In the genomic region with DNA sequence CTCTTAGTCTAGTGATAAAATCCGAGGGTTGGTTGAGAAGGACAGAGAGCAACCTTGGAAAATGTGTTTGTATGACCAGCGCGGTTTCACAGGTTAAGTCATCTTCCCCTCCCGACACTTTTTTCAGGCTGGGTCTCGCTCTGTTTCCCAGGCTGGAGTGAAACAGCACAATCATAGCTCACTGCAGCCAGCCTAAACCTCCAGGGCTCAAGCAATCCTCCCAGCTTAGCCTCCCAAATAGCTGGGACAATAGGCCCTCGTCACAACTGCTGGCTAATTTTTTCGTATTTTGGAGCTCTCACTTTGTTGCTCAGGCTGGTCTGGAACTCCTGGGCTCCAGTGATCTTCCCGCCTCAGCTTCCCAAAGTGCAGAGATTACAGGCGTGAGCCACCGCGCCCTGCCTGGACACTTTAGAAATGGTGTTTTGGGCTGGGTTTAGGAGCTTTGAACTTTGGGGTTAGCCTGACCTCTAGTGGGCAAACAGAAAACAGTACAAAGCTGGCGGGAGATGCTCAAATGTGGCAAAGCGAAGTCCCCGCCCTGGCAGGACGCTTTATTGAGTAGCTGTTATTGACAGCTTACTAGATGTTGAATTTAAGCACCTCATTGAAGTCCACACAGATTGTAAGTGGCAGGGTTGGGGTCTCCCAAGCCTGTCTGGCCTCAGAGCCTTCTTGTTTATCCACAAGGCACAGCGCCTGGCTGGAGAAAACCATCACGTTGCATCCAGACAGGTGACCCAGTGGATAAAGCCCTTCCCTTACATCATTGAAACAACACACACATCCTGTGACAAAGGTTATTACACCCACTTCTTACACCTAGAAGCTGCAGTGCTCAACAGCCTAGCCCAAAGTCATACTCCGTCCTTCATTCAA, we compare ENCODE assay signal across 8 cellular contexts. TPM values are rescaled to one million over a fixed set of nuclear protein-coding genes. Genes with fewer than 3 reads are reported as not detected.
DNase-seq lines count a peak whose midpoint lies in the region; ATAC-seq and TF ChIP-seq lines count a peak whose summit lies in the region.

No MANE protein-coding gene starts in this region.

- H4K20me1 ChIP-seq in DND-41 (ENCODE audit: insufficient read depth, low read length): no peaks in the 10 kb centered on the region

- no peaks in the 10 kb centered on the region for H3K27me3 ChIP-seq in DND-41 (ENCODE audit: insufficient read depth, low read length, poor library complexity)

- peak; percentile 85 for TF ChIP-seq CTCF in DND-41 (IDR thresholded peaks at IDR 0.05; ENCODE audit: borderline replicate concordance, extremely low read depth, low read length, poor library complexity, severe bottlenecking)
- TF ChIP-seq CTCF in endothelial cell (IDR thresholded peaks at IDR 0.05; ENCODE audit: unreplicated experiment): peak; percentile 87

- H2AFZ ChIP-seq in DND-41 (ENCODE audit: low read depth, low read length): no peak overlapping the region

- no peak overlapping the region for H3K9ac ChIP-seq in DND-41 (ENCODE audit: low read depth, low read length)

- no peak overlapping the region for H3K27ac Mint-ChIP-seq in endothelial cell (ENCODE audit: unreplicated experiment)
- no peak overlapping the region for H3K27ac Mint-ChIP-seq in stimulated activated memory B cell treated with anti-CD40 and anti-IgM and Interleukin-4, amounts not matched to agents 10 μg/mL and 1 μg/mL and 100 μg/mL, for 72 hours

- peak; percentile 62 for DNase-seq in DND-41
- peak; percentile 83 for DNase-seq in NCI-H82 (lab: John Stamatoyannopoulos, UW)
- peak; percentile 78 for DNase-seq in activated CD8-positive, alpha-beta memory T cell treated with anti-CD3 and anti-CD28 coated beads for 24 hours
- DNase-seq in endothelial cell (ENCODE audit: low spot score): peak; percentile 66
- peak; percentile 74 for DNase-seq in myocyte (ENCODE audit: low read depth)

- no peak overlapping the region for H3K4me3 ChIP-seq in DND-41 (ENCODE audit: low read depth in 1 of 2, low read length in 2 of 2)

- H3K27ac ChIP-seq in DND-41 (ENCODE audit: low read length): no peak overlapping the region

- no peaks in the 10 kb centered on the region for H3K27me3 Mint-ChIP-seq in endothelial cell (ENCODE audit: unreplicated experiment)
- H3K27me3 Mint-ChIP-seq in stimulated activated memory B cell treated with anti-CD40 and anti-IgM and Interleukin-4, amounts not matched to agents 10 μg/mL and 1 μg/mL and 100 μg/mL, for 72 hours: peaks cover 52% of the 10 kb centered on the region

- no peaks in the 10 kb centered on the region for H3K36me3 Mint-ChIP-seq in endothelial cell (ENCODE audit: low read depth, unreplicated experiment)
- H3K36me3 Mint-ChIP-seq in stimulated activated memory B cell treated with anti-CD40 and anti-IgM and Interleukin-4, amounts not matched to agents 10 μg/mL and 1 μg/mL and 100 μg/mL, for 72 hours: no peaks in the 10 kb centered on the region

- H3K9me3 Mint-ChIP-seq in endothelial cell (ENCODE audit: unreplicated experiment): no peaks in the 10 kb centered on the region
- no peaks in the 10 kb centered on the region for H3K9me3 Mint-ChIP-seq in stimulated activated memory B cell treated with anti-CD40 and anti-IgM and Interleukin-4, amounts not matched to agents 10 μg/mL and 1 μg/mL and 100 μg/mL, for 72 hours

- H3K4me3 Mint-ChIP-seq in endothelial cell (ENCODE audit: unreplicated experiment): no peak overlapping the region
- no peak overlapping the region for H3K4me3 Mint-ChIP-seq in stimulated activated memory B cell treated with anti-CD40 and anti-IgM and Interleukin-4, amounts not matched to agents 10 μg/mL and 1 μg/mL and 100 μg/mL, for 72 hours

- peak; percentile 95 for ATAC-seq in DND-41 (ENCODE audit: insufficient read depth, low read depth)
- peak; percentile 57 for ATAC-seq in HG02798 (IDR thresholded peaks at IDR 0.05; ENCODE audit: poor library complexity, unreplicated experiment)
- peak; percentile 86 for ATAC-seq in stimulated activated memory B cell treated with anti-CD40 and anti-IgM and Interleukin-4, amounts not matched to agents 10 μg/mL and 1 μg/mL and 100 μg/mL, for 72 hours
- no peak for ATAC-seq in HG03095 (IDR thresholded peaks at IDR 0.05; ENCODE audit: unreplicated experiment)

- no peaks in the 10 kb centered on the region for H3K9me3 ChIP-seq in DND-41 (ENCODE audit: insufficient read depth, low read length, severe bottlenecking)

- no peaks in the 10 kb centered on the region for H3K4me1 ChIP-seq in DND-41 (ENCODE audit: insufficient read depth, low read length)

- no peaks in the 10 kb centered on the region for H3K79me2 ChIP-seq in DND-41 (ENCODE audit: insufficient read depth, low read length)

- no peaks in the 10 kb centered on the region for H3K36me3 ChIP-seq in DND-41 (ENCODE audit: insufficient read depth, low read length)

- no peak overlapping the region for H3K4me2 ChIP-seq in DND-41 (ENCODE audit: insufficient read depth, low read length)

- H3K4me1 Mint-ChIP-seq in endothelial cell (ENCODE audit: unreplicated experiment): peaks cover 7% of the 10 kb centered on the region
- H3K4me1 Mint-ChIP-seq in stimulated activated memory B cell treated with anti-CD40 and anti-IgM and Interleukin-4, amounts not matched to agents 10 μg/mL and 1 μg/mL and 100 μg/mL, for 72 hours: peaks cover 7% of the 10 kb centered on the region

RNA-seq across cellular contexts. Expression of a gene that starts 34.7 kb away (rescaled TPM):
- total RNA-seq in endothelial cell (ENCODE audit: unreplicated experiment) (67.9 TPM), myocyte (38.4 and 56.4 TPM in 2 replicates)
- 11.3 TPM for polyA plus RNA-seq in myocyte (2012)
